In genomic region chrX:132022863-132023116, GRCh38 we compare ENCODE assay signal across 8 cellular contexts. TPM values are rescaled to one million over a fixed set of nuclear protein-coding genes. Genes with fewer than 3 reads are reported as not detected.
DNase-seq lines count a peak whose midpoint lies in the region; ATAC-seq and TF ChIP-seq lines count a peak whose summit lies in the region.

No MANE protein-coding gene starts in this region.

- H3K27ac ChIP-seq in PC-3 (ENCODE audit: low read length) (peak overlapping the region; percentile 76), gastrocnemius medialis (no peak overlapping the region)

- no peaks in the 10 kb centered on the region for H3F3A ChIP-seq in PC-3 (ENCODE audit: low read length, unreplicated experiment)

- H3K9me3 ChIP-seq in PC-3 (ENCODE audit: low read length) (no peaks in the 10 kb centered on the region), gastrocnemius medialis (no peaks in the 10 kb centered on the region)

- no TSS peak for BruUV-seq in PC-3 (replicated peaks; lab: Mats Ljungman, UMichigan)

- ATAC-seq in GM18861 (IDR thresholded peaks at IDR 0.05; ENCODE audit: unreplicated experiment) (peak; percentile 17), PC-3 (peak; percentile 29), gastrocnemius medialis (no peak)

- H3K4me1 ChIP-seq in PC-3 (ENCODE audit: insufficient read depth, low read length) (peaks cover 25% of the 10 kb centered on the region), gastrocnemius medialis (peaks cover 0 to 4% of the 10 kb centered on the region in 2 donors)

- no peak for TF ChIP-seq POLR2A in gastrocnemius medialis (IDR thresholded peaks at IDR 0.05)

- H3K4me2 ChIP-seq in PC-3 (ENCODE audit: low read length): peak overlapping the region; percentile 100

- no peaks in the 10 kb centered on the region for H3K27me3 ChIP-seq in PC-3 (ENCODE audit: low read length)
- peaks cover 0 to 8% (median 0%) of the 10 kb centered on the region in 3 donors for H3K27me3 ChIP-seq in gastrocnemius medialis

- H3K9me2 ChIP-seq in PC-3 (replicated peaks; ENCODE audit: low read length): no peaks in the 10 kb centered on the region

- peak overlapping the region; percentile 90 for H2AFZ ChIP-seq in PC-3 (ENCODE audit: low read length)

- in situ Hi-C loops in gastrocnemius medialis (cut with MboI; ENCODE audit: low sequenced_read_pairs in 4 of 4): no loop called here

- H3K9ac ChIP-seq in PC-3 (ENCODE audit: low read length): peak overlapping the region; percentile 87

- H3K4me3 ChIP-seq in PC-3 (ENCODE audit: low read length) (peak overlapping the region; percentile 96), fibroblast of mammary gland (ENCODE audit: control insufficient read depth, low read depth, low read length) (peak overlapping the region; percentile 59), gastrocnemius medialis (peak overlapping the region; percentile 52 to 64 (median 56))

- CTCF ChIA-PET in PC-3 (lab: Charles Lee): interaction anchor here (0.6 to 1.0 kb wide), 2 partner anchors 48 to 197 kb away, joined by 3 to 5 read pairs; partner anchors contain the start of gene RAP2C

- peaks cover 43% of the 10 kb centered on the region for H3K79me2 ChIP-seq in PC-3 (ENCODE audit: low read length)

- POLR2A ChIA-PET in PC-3 (lab: Charles Lee; ENCODE audit: unreplicated experiment): no interaction called here

- intact Hi-C loops in PC-3 (cut with micrococcal nuclease) (loop anchor here (1.0 to 10.0 kb wide), 4 partner anchors 49 to 452 kb away; partner anchors contain the start of gene RAP2C), gastrocnemius medialis (cut with DNase I; ENCODE audit: low total_unique reads) (no loop called here)

- TF ChIP-seq CTCF in PC-3 (conservative IDR thresholded peaks at IDR 0.05; ENCODE audit: low read depth, low read length) (no peak), fibroblast of mammary gland (conservative IDR thresholded peaks at IDR 0.05; ENCODE audit: control insufficient read depth, insufficient read depth, low read depth, low read length) (no peak), gastrocnemius medialis (IDR thresholded peaks at IDR 0.05 in 4 of 5, conservative IDR thresholded peaks at IDR 0.05 in 1 of 5) (no peak)

- DNase-seq in HCEC 1CT (peak; percentile 35), PC-3 (no peak), fibroblast of mammary gland (ENCODE audit: low read depth) (no peak), gastrocnemius medialis (no peak), NCI-H2081 treated with DMSO at 0.1 percent for 48 hours (lab: John Stamatoyannopoulos, UW) (no peak), glomerular visceral epithelial cell (ENCODE audit: extremely low spot score) (no peak)
- no peak for DNase-seq in stimulated activated CD8-positive, alpha-beta memory T cell treated with anti-CD3 and anti-CD28 coated beads, Interleukin-4, amount 100 ng/mL, for 48 hours

- no peaks in the 10 kb centered on the region for H3K36me3 ChIP-seq in PC-3 (ENCODE audit: low read depth, low read length)
- no peaks in the 10 kb centered on the region for H3K36me3 ChIP-seq in gastrocnemius medialis

- H4K20me1 ChIP-seq in PC-3 (ENCODE audit: low read length): peaks cover 18% of the 10 kb centered on the region

RNA-seq across cellular contexts. Expression of gene STK26, which starts 0.3 kb away (rescaled TPM):
- 47.4 and 50.7 TPM in 2 replicates for total RNA-seq in PC-3 (2014; rRNA removed)
- 1 to 10 TPM in 2 of 4 donors, under 1 TPM in 2; 0.58 to 3.1 (median 0.86) TPM for total RNA-seq in gastrocnemius medialis

Comparison
In these comparisons a context has a peak if more than half of its experiments do, and no peak if none do; other contexts are left out.
1. ATAC-seq: peak in GM18861 (single experiment) and PC-3 (single experiment); none in gastrocnemius medialis (0 of 2).
2. RNA of gene STK26, which starts 0.3 kb away (total RNA-seq): 47.4 to 50.7 TPM in PC-3; 0.58 to 3.1 TPM in gastrocnemius medialis; every median in the first group is over 10 times any median in the second.
3. Peak in every context shown above with its lines, with median percentiles within 50 percentile points of each other: H3K4me3 ChIP-seq.